In the genomic region with DNA sequence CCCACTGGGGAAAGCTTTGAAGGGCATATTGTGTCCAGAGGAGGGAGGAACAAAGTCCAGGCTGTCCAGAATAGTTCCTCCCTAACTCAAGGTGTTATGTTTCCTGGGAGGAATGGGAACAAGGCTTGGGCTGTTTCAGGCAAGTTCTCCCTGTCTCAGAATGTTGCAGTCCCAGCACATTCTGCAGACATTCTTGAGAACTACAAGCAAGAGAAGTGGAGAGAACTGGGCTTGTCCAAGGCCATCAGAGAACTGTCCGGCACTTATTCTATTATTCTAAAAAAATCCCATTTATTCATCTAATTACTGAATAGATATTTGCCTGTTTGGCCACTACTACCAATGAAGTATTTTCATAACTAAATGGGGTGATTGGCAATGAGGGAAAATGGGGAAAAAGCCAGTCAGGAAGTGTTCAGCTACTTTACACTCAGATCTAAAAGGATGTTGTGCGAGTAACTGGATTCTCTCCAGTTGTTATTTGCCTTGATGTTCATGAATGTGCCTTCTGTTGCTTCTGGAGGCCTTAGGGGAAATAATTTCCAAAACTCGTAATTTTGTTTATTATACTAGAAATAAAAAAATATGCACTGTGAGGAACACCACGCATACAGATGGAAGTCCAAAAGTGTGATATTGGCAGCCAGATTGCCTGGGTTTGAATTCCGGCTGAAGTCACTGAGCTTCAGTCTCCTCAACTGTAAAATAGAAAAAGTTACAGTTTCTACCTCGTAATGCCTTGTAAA, we compare ENCODE assay signal across 2 cellular contexts.
TF ChIP-seq lines count a peak whose summit lies in the region.

No MANE protein-coding gene starts in this region.

TF ChIP-seq in IMR-90, 13 proteins besides CTCF, POLR2A, EP300 and RAD21:
- TF ChIP-seq MAZ (IDR thresholded peaks at IDR 0.05; ENCODE audit: borderline replicate concordance, low read depth, low read length) (no peak), RCOR1 (IDR thresholded peaks at IDR 0.05; ENCODE audit: insufficient replicate concordance, low read length) (no peak), CHD1 (IDR thresholded peaks at IDR 0.05; ENCODE audit: low read depth, low read length) (no peak), BHLHE40 (IDR thresholded peaks at IDR 0.05; ENCODE audit: low read depth, low read length) (no peak), NFE2L2 (IDR thresholded peaks at IDR 0.05; ENCODE audit: low read depth, low read length) (no peak), FOS (IDR thresholded peaks at IDR 0.05; ENCODE audit: low read depth, low read length) (no peak), CEBPB (IDR thresholded peaks at IDR 0.05; ENCODE audit: low read depth, low read length) (no peak), MAFK (IDR thresholded peaks at IDR 0.05; ENCODE audit: low read depth, low read length) (no peak), RFX5 (IDR thresholded peaks at IDR 0.05; ENCODE audit: low read depth, low read length) (no peak)
- TF ChIP-seq, protein P1, sequence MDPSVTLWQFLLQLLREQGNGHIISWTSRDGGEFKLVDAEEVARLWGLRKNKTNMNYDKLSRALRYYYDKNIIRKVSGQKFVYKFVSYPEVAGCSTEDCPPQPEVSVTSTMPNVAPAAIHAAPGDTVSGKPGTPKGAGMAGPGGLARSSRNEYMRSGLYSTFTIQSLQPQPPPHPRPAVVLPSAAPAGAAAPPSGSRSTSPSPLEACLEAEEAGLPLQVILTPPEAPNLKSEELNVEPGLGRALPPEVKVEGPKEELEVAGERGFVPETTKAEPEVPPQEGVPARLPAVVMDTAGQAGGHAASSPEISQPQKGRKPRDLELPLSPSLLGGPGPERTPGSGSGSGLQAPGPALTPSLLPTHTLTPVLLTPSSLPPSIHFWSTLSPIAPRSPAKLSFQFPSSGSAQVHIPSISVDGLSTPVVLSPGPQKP (IDR thresholded peaks at IDR 0.05; ENCODE audit: borderline replicate concordance, low read depth, low read length) = no peak
- TF ChIP-seq, protein P2, sequence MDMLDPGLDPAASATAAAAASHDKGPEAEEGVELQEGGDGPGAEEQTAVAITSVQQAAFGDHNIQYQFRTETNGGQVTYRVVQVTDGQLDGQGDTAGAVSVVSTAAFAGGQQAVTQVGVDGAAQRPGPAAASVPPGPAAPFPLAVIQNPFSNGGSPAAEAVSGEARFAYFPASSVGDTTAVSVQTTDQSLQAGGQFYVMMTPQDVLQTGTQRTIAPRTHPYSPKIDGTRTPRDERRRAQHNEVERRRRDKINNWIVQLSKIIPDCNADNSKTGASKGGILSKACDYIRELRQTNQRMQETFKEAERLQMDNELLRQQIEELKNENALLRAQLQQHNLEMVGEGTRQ (IDR thresholded peaks at IDR 0.05; ENCODE audit: low read depth, low read length) = no peak

TF ChIP-seq in HEK293T, 16 proteins besides CTCF, POLR2A, EP300 and RAD21:
- TF ChIP-seq PKNOX1 (IDR thresholded peaks at IDR 0.05) (no peak), FOXK2 (IDR thresholded peaks at IDR 0.05) (no peak), NFRKB (IDR thresholded peaks at IDR 0.05) (no peak), CTBP1 (IDR thresholded peaks at IDR 0.05; ENCODE audit: borderline replicate concordance) (no peak), SUZ12 (IDR thresholded peaks at IDR 0.05) (no peak), FOXM1 (IDR thresholded peaks at IDR 0.05; ENCODE audit: borderline replicate concordance) (no peak), ARNT (IDR thresholded peaks at IDR 0.05) (no peak), BHLHE40 (IDR thresholded peaks at IDR 0.05; ENCODE audit: borderline replicate concordance) (no peak), L3MBTL2 (conservative IDR thresholded peaks at IDR 0.05) (no peak), SP1 (IDR thresholded peaks at IDR 0.05) (no peak), LEF1 (IDR thresholded peaks at IDR 0.05; ENCODE audit: borderline replicate concordance) (no peak), FOXA1 (IDR thresholded peaks at IDR 0.05) (no peak), HDGF (IDR thresholded peaks at IDR 0.05; ENCODE audit: borderline replicate concordance) (no peak), ZNF384 (IDR thresholded peaks at IDR 0.05) (no peak), TARDBP (IDR thresholded peaks at IDR 0.05) (no peak), ELF4 (IDR thresholded peaks at IDR 0.05) (no peak)
